ENCODE assay signal across 1 cellular context in genomic region chr18:27843783-27844415, GRCh38.
TF ChIP-seq lines count a peak whose summit lies in the region.

No MANE protein-coding gene starts in this region.

TF ChIP-seq in GM23338, 12 proteins besides CTCF, POLR2A, EP300 and RAD21 (continued from another document):
- TF ChIP-seq ZNF462 (CRISPR knock-in tag; IDR thresholded peaks at IDR 0.05) (no peak), ETS1 (IDR thresholded peaks at IDR 0.05) (no peak)
